ENCODE assay signal across 8 cellular contexts in genomic region chr5:160398806-160399205, GRCh38. TPM values are rescaled to one million over a fixed set of nuclear protein-coding genes. Genes with fewer than 3 reads are reported as not detected.
DNase-seq lines count a peak whose midpoint lies in the region; ATAC-seq, FAIRE-seq and TF ChIP-seq lines count a peak whose summit lies in the region.

No MANE protein-coding gene starts in this region.

- peak overlapping the region; percentile 99 for H3K27ac Mint-ChIP-seq in HFFc6

- no peak overlapping the region for H2BK12ac ChIP-seq in mesenchymal stem cell (ENCODE audit: low read length in 2 of 2)

- H3K18ac ChIP-seq in mesenchymal stem cell (ENCODE audit: low read depth in 1 of 2, low read length in 2 of 2), result no peak overlapping the region

- WGBS in mesenchymal stem cell, result no CpG with 5 or more reads among the region's 4 CpGs

- peaks cover 3% of the 10 kb centered on the region for H3K4me1 ChIP-seq in ACC112 (ENCODE audit: control insufficient read depth, insufficient read depth, low read length, unreplicated experiment)
- peaks cover 1% of the 10 kb centered on the region for H3K4me1 ChIP-seq in mesenchymal stem cell (ENCODE audit: control insufficient read depth, insufficient read depth, low read depth, low read length)

- no peak overlapping the region for H3K14ac ChIP-seq in mesenchymal stem cell (ENCODE audit: low read length in 2 of 2)

- FAIRE-seq in frontal cortex (lab: Jason Lieb, UNC), result no peak

- H3K36me3 ChIP-seq in ACC112 (ENCODE audit: insufficient read depth, low read length) (peaks cover 5% of the 10 kb centered on the region; the same call in 1 of the 2 replicates), mesenchymal stem cell (ENCODE audit: control insufficient read depth in 1 of 2, insufficient read depth in 2 of 2, low read depth in 1 of 2, low read length in 2 of 2) (peaks cover 3 to 31% of the 10 kb centered on the region in 2 experiments)

- H4K8ac ChIP-seq in mesenchymal stem cell (ENCODE audit: low read length), result no peak overlapping the region

- H3K9ac ChIP-seq in mesenchymal stem cell (ENCODE audit: low read length), result peak overlapping the region; percentile 97

- H3K79me1 ChIP-seq in mesenchymal stem cell (replicated peaks; ENCODE audit: low read length, poor library complexity, severe bottlenecking), result peaks cover 11% of the 10 kb centered on the region

- no peak overlapping the region for H4K91ac ChIP-seq in mesenchymal stem cell (ENCODE audit: low read length)

- H3K9me3 ChIP-seq in mesenchymal stem cell (ENCODE audit: control insufficient read depth, low read length), result no peaks in the 10 kb centered on the region

- peak overlapping the region; percentile 95 for H3K4me3 Mint-ChIP-seq in HFFc6

- no peaks in the 10 kb centered on the region for H3K9me3 Mint-ChIP-seq in HFFc6

- H3K79me2 ChIP-seq in ACC112 (ENCODE audit: control insufficient read depth, insufficient read depth, low read length, unreplicated experiment), result peaks cover 36% of the 10 kb centered on the region

- H3K27me3 Mint-ChIP-seq in HFFc6 (ENCODE audit: insufficient read depth), result no peaks in the 10 kb centered on the region

- peak; percentile 16 for DNase-seq in HFFc6
- DNase-seq in astrocyte of the hippocampus (ENCODE audit: low read depth, low spot score), result peak; percentile 29
- peak; percentile 37 for DNase-seq in mesenchymal stem cell
- DNase-seq in frontal cortex (ENCODE audit: low spot score in 2 of 2), result no peak
- no peak for DNase-seq in kidney glomerular epithelial cell (lab: John Stamatoyannopoulos, UW)
- DNase-seq in ureter (ENCODE audit: low spot score), result no peak

- H2AFZ ChIP-seq in ACC112 (ENCODE audit: low read length, unreplicated experiment), result no peak overlapping the region
- no peak overlapping the region for H2AFZ ChIP-seq in mesenchymal stem cell (ENCODE audit: low read depth, low read length)

- no peak overlapping the region for H3K4me2 ChIP-seq in mesenchymal stem cell (ENCODE audit: low read length, poor library complexity, severe bottlenecking)

- peak overlapping the region; percentile 83 for H3K4me3 ChIP-seq in ACC112 (ENCODE audit: low read depth, low read length)
- peak overlapping the region in 1 of 2 experiments; percentile 97 for H3K4me3 ChIP-seq in mesenchymal stem cell (ENCODE audit: insufficient read depth in 1 of 2, low read depth in 1 of 2, low read length in 2 of 2)

- TF ChIP-seq CTCF in HFFc6 (IDR thresholded peaks at IDR 0.05), result no peak

- peaks cover 17% of the 10 kb centered on the region for H3K36me3 Mint-ChIP-seq in HFFc6 (ENCODE audit: low read depth)

- no peak overlapping the region for H3K23ac ChIP-seq in mesenchymal stem cell (ENCODE audit: low read length in 2 of 2)

- H2BK15ac ChIP-seq in mesenchymal stem cell (ENCODE audit: low read depth, poor library complexity, severe bottlenecking), result no peak overlapping the region

- H2BK5ac ChIP-seq in mesenchymal stem cell (ENCODE audit: low read depth, low read length, poor library complexity, severe bottlenecking), result no peak overlapping the region

- no peak for ATAC-seq in GM18519 (IDR thresholded peaks at IDR 0.05; ENCODE audit: low FRiP score, unreplicated experiment)

- no peak overlapping the region for H2AK5ac ChIP-seq in mesenchymal stem cell (ENCODE audit: low read length, severe bottlenecking)

- H3K4me1 Mint-ChIP-seq in HFFc6 (ENCODE audit: low read depth), result peaks cover 29% of the 10 kb centered on the region

- no peak overlapping the region for H3K4ac ChIP-seq in mesenchymal stem cell (ENCODE audit: low read depth in 1 of 2, low read length in 2 of 2)

- no peak overlapping the region for H2BK120ac ChIP-seq in mesenchymal stem cell (ENCODE audit: low read depth, low read length)

- H3K27me3 ChIP-seq in ACC112 (ENCODE audit: insufficient read depth, low read length) (no peaks in the 10 kb centered on the region), mesenchymal stem cell (ENCODE audit: control insufficient read depth in 1 of 2, insufficient read depth in 1 of 2, low read length in 2 of 2) (no peaks in the 10 kb centered on the region)

- H3K27ac ChIP-seq in ACC112 (ENCODE audit: low read depth, low read length), result no peak overlapping the region
- no peak overlapping the region for H3K27ac ChIP-seq in mesenchymal stem cell (ENCODE audit: low read length, poor library complexity, severe bottlenecking)

RNA-seq across cellular contexts. Expression of gene FAM200C, which starts 1.0 kb away (rescaled TPM):
- 1 to 10 TPM; 1.9 to 3.0 (median 2.6) TPM for total RNA-seq in HFFc6 (2021; fragmentation: NEBNext Ultra II Directional; extraction: Animal tissue kit (Norgen Biotek cat#: 25700))
- 1.2 TPM for polyA plus RNA-seq in mesenchymal stem cell (2013, experiment 1 of 2)
- 1.3 TPM for polyA plus RNA-seq in mesenchymal stem cell (2013, experiment 2 of 2)
- total RNA-seq in frontal cortex, result 33.8 TPM
- 5.3 TPM for total RNA-seq in ureter

RNA-seq across cellular contexts. Expression of gene SLU7, which starts 20.1 kb away (rescaled TPM):
- 10 to 100 TPM; 32.1 to 47.3 (median 42.1) TPM for total RNA-seq in HFFc6 (2021; fragmentation: NEBNext Ultra II Directional; extraction: Animal tissue kit (Norgen Biotek cat#: 25700))
- 37.6 TPM for polyA plus RNA-seq in mesenchymal stem cell (2013, experiment 1 of 2)
- polyA plus RNA-seq in mesenchymal stem cell (2013, experiment 2 of 2), result 34.1 TPM
- total RNA-seq in frontal cortex, result 56.3 TPM
- total RNA-seq in ureter, result 34.2 TPM

RNA-seq across cellular contexts. Expression of gene PTTG1, which starts 22.8 kb away (rescaled TPM):
- total RNA-seq in HFFc6 (2021; fragmentation: NEBNext Ultra II Directional; extraction: Animal tissue kit (Norgen Biotek cat#: 25700)), result 100 to 1,000 TPM in 5 of 6 experiments, 10 to 100 TPM in 1; 83.4 to 213 (median 194) TPM
- polyA plus RNA-seq in mesenchymal stem cell (2013, experiment 1 of 2), result 41.6 TPM
- 39.5 TPM for polyA plus RNA-seq in mesenchymal stem cell (2013, experiment 2 of 2)
- total RNA-seq in frontal cortex (12.6 TPM), ureter (2.6 TPM)

RNA-seq across cellular contexts. Expression of gene C1QTNF2, which starts 28.4 kb away (rescaled TPM):
- 1 to 10 TPM in 5 of 6 experiments, under 1 TPM in 1; 0.76 to 2.9 (median 2.6) TPM for total RNA-seq in HFFc6 (2021; fragmentation: NEBNext Ultra II Directional; extraction: Animal tissue kit (Norgen Biotek cat#: 25700))
- 2.7 TPM for polyA plus RNA-seq in mesenchymal stem cell (2013, experiment 1 of 2)
- polyA plus RNA-seq in mesenchymal stem cell (2013, experiment 2 of 2), result 2.7 TPM
- total RNA-seq in frontal cortex (2.0 TPM), ureter (3.8 TPM)

Comparison
In these comparisons a context has a peak if more than half of its experiments do, and no peak if none do; other contexts are left out.
1. DNase-seq: peak in HFFc6 (single experiment), astrocyte of the hippocampus (single experiment) and mesenchymal stem cell (single experiment); none in frontal cortex (0 of 2), kidney glomerular epithelial cell (single experiment) and ureter (single experiment).